ENCODE assay signal across 11 cellular contexts in the genomic region with DNA sequence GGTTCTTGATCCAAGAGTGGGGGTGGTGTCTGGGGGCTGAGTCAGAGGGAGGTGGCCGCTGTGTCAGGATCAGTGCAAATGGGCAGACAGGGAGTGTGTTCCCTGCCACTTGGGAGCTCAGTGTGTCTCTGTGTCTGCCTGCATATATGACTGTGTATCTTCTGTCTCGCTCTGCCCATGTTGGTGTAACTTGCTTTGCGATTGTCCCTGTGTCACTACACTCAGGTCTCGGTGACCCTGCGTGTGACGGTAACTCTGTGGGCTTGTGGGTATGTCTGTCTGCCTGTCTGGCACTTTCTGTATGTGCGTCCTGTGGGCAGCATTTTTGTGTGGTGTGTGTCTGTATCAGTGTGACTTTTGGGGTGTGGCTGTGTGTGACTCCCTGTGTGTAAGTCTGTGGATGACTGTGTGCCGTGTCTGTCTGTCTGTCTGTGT. TPM values are rescaled to one million over a fixed set of nuclear protein-coding genes. Genes with fewer than 3 reads are reported as not detected.
DNase-seq lines count a peak whose midpoint lies in the region; ATAC-seq and TF ChIP-seq lines count a peak whose summit lies in the region.
"Had no signal": no experiment of that assay in that cellular context is flagged by ENCODE, and none has a peak within 500 bp of the region (broad histone marks: within the 10 kb centered on the region; RNA-seq: fewer than 3 reads in every experiment).

No MANE protein-coding gene starts in this region.

- peaks cover 8% of the 10 kb centered on the region for H3K27me3 ChIP-seq in CD8-positive, alpha-beta memory T cell (ENCODE audit: insufficient read depth, low read length, poor library complexity, severe bottlenecking)
- H3K27me3 ChIP-seq in PC-9 (ENCODE audit: insufficient read depth, low read depth), result peaks cover 34% of the 10 kb centered on the region

- H3K27me3 Mint-ChIP-seq in CD8-positive, alpha-beta memory T cell, result peaks cover 9 to 17% of the 10 kb centered on the region in 2 donors
- H3K27me3 Mint-ChIP-seq in immature natural killer cell (ENCODE audit: low read depth in 3 of 3), result peaks cover 15 to 25% (median 15%) of the 10 kb centered on the region in 3 donors

- H3K9me2 ChIP-seq in PC-9 (ENCODE audit: insufficient read depth), result no peaks in the 10 kb centered on the region

- H3K36me3 Mint-ChIP-seq in CD8-positive, alpha-beta memory T cell, result no peaks in the 10 kb centered on the region
- H3K36me3 Mint-ChIP-seq in immature natural killer cell, result no peaks in the 10 kb centered on the region

- H3K9me3 ChIP-seq in CD8-positive, alpha-beta memory T cell (ENCODE audit: low read length), result no peaks in the 10 kb centered on the region
- no peaks in the 10 kb centered on the region for H3K9me3 ChIP-seq in PC-9 (ENCODE audit: insufficient read depth, low read depth)
- H3K9me3 ChIP-seq: adrenal gland, thoracic aorta had no signal

- 0 out of 2 replicates have a peak, but pooled peaks have one; percentile 19 for TF ChIP-seq CTCF in PC-9 (conservative IDR thresholded peaks at IDR 0.05)

- no peak overlapping the region for H3K27ac ChIP-seq in CD8-positive, alpha-beta memory T cell (ENCODE audit: low read depth, low read length)
- H3K27ac ChIP-seq in PC-9, result no peak overlapping the region
- H3K27ac ChIP-seq: adrenal gland, thoracic aorta had no signal

- H3K27ac Mint-ChIP-seq in CD8-positive, alpha-beta memory T cell, result peak overlapping the region in 7 of 8 donors; percentile 69 to 95 (median 85)
- peak overlapping the region in 5 of 6 donors; percentile 80 to 95 (median 84) for H3K27ac Mint-ChIP-seq in immature natural killer cell

- peak in 4 of 5 donors; percentile 49 to 88 (median 66) for DNase-seq in CD8-positive, alpha-beta memory T cell
- DNase-seq in PC-9 (no peak), immature natural killer cell (peak; percentile 74 to 82 (median 78))
- DNase-seq: adrenal gland, NCI-H226, small intestine had no signal

- no peak overlapping the region for H3K4me3 ChIP-seq in CD8-positive, alpha-beta memory T cell (ENCODE audit: low read length)
- no peak overlapping the region for H3K4me3 ChIP-seq in PC-9
- H3K4me3 ChIP-seq: adrenal gland, lung, thoracic aorta had no signal

- POLR2A ChIA-PET in CD8-positive, alpha-beta memory T cell (lab: Charles Lee), result interaction anchor here (0.7 to 2.3 kb wide), 3 partner anchors 9 to 64 kb away, joined by 3 to 14 read pairs (median 4); a partner anchor contains a TSS
- POLR2A ChIA-PET in PC-9 (lab: Charles Lee; ENCODE audit: unreplicated experiment), result interaction anchor here (0.6 kb wide), 1 partner anchor 1187 kb away, joined by 15 read pairs; no protein-coding TSS in a partner anchor

- ATAC-seq in GM18858 (IDR thresholded peaks at IDR 0.05; ENCODE audit: unreplicated experiment) (no peak), HG03354 (IDR thresholded peaks at IDR 0.05; ENCODE audit: poor library complexity, severe bottlenecking, unreplicated experiment) (no peak), GM19351 (IDR thresholded peaks at IDR 0.05; ENCODE audit: unreplicated experiment) (no peak)

- no peaks in the 10 kb centered on the region for H4K20me1 ChIP-seq in PC-9 (ENCODE audit: insufficient read depth)

- H3K4me1 Mint-ChIP-seq in CD8-positive, alpha-beta memory T cell, result peaks cover 38 to 55% (median 38%) of the 10 kb centered on the region in 3 donors
- H3K4me1 Mint-ChIP-seq in immature natural killer cell, result peaks cover 32 to 48% of the 10 kb centered on the region in 2 donors

- no peak overlapping the region for H2AFZ ChIP-seq in PC-9

- H3F3A ChIP-seq in PC-9 (ENCODE audit: insufficient read depth, low read depth), result peaks cover 7% of the 10 kb centered on the region; the same call in 1 of the 2 replicates

- H3K79me2 ChIP-seq in PC-9 (ENCODE audit: low read depth), result no peaks in the 10 kb centered on the region

- CTCF ChIA-PET in CD8-positive, alpha-beta memory T cell (lab: Charles Lee), result interaction anchor here (1.6 to 2.2 kb wide), 4 partner anchors 9 to 64 kb away, joined by 6 to 12 read pairs (median 9); no protein-coding TSS in a partner anchor
- CTCF ChIA-PET in PC-9 (lab: Charles Lee), result interaction anchor here (0.6 to 1.4 kb wide), 2 partner anchors 8 to 52 kb away, joined by 3 to 7 read pairs; a partner anchor contains a TSS

- intact Hi-C loops in PC-9 (cut with micrococcal nuclease; ENCODE audit: unreplicated experiment), result no loop called here

- H3K4me3 Mint-ChIP-seq in CD8-positive, alpha-beta memory T cell, result peak overlapping the region in 4 of 7 donors; percentile 25 to 63 (median 40)
- peak overlapping the region in 3 of 5 donors; percentile 2 to 37 (median 7) for H3K4me3 Mint-ChIP-seq in immature natural killer cell

- H3K4me2 ChIP-seq in PC-9, result no peak overlapping the region

- H3K9me3 Mint-ChIP-seq in CD8-positive, alpha-beta memory T cell, result peaks cover 0 to 1% (median 0%) of the 10 kb centered on the region in 5 donors
- H3K9me3 Mint-ChIP-seq in immature natural killer cell, result no peaks in the 10 kb centered on the region

- no TSS peak for BruUV-seq in PC-9 (replicated peaks; lab: Mats Ljungman, UMichigan)

- H3K4me1 ChIP-seq in CD8-positive, alpha-beta memory T cell (ENCODE audit: insufficient read depth, low read length), result peaks cover 39% of the 10 kb centered on the region
- no peaks in the 10 kb centered on the region for H3K4me1 ChIP-seq in PC-9 (replicated peaks; ENCODE audit: insufficient read depth)

- H3K36me3 ChIP-seq in CD8-positive, alpha-beta memory T cell (ENCODE audit: insufficient read depth, low read length), result no peaks in the 10 kb centered on the region
- H3K36me3 ChIP-seq in PC-9 (ENCODE audit: low read depth), result no peaks in the 10 kb centered on the region
- H3K36me3 ChIP-seq: adrenal gland, thoracic aorta had no signal

RNA-seq across cellular contexts. Expression of a gene that starts 8.2 kb away (rescaled TPM):
- 1 to 10 TPM; 1.3 to 1.4 TPM for total RNA-seq in CD8-positive, alpha-beta memory T cell
- not detected for polyA plus RNA-seq in CD8-positive, alpha-beta memory T cell
- 0.65 and 0.98 TPM in 2 replicates for total RNA-seq in PC-9 (2021)
- under 1 TPM in 1 of 3 donors, not detected in 2; 0.11 TPM for polyA plus RNA-seq in immature natural killer cell
- total RNA-seq: adrenal gland had no signal

RNA-seq across cellular contexts. Expression of a gene that starts 22.7 kb away (rescaled TPM):
- total RNA-seq in CD8-positive, alpha-beta memory T cell, result 10 to 100 TPM; 74.7 to 83.3 TPM
- 220 TPM for polyA plus RNA-seq in CD8-positive, alpha-beta memory T cell
- total RNA-seq in PC-9 (2021), result 110 and 188 TPM in 2 replicates
- polyA plus RNA-seq in immature natural killer cell, result 100 to 1,000 TPM; 263 to 375 (median 373) TPM

RNA-seq across cellular contexts. Expression of a gene that starts 53.4 kb away (rescaled TPM):
- 100 to 1,000 TPM; 295 to 312 TPM for total RNA-seq in CD8-positive, alpha-beta memory T cell
- polyA plus RNA-seq in CD8-positive, alpha-beta memory T cell, result 350 TPM
- 101 and 109 TPM in 2 replicates for total RNA-seq in PC-9 (2021)
- polyA plus RNA-seq in immature natural killer cell, result 100 to 1,000 TPM; 129 to 394 (median 156) TPM

RNA-seq across cellular contexts. Expression of a gene that starts 57.6 kb away (rescaled TPM):
- total RNA-seq in CD8-positive, alpha-beta memory T cell, result 1 to 10 TPM; 1.9 to 4.1 TPM
- 8.2 TPM for polyA plus RNA-seq in CD8-positive, alpha-beta memory T cell
- not detected in 2 replicates for total RNA-seq in PC-9 (2021)
- 1 to 10 TPM in 2 of 3 donors, under 1 TPM in 1; 0.29 to 5.9 (median 1.8) TPM for polyA plus RNA-seq in immature natural killer cell

RNA-seq across cellular contexts. Expression of a gene that starts 59.4 kb away (rescaled TPM):
- total RNA-seq in CD8-positive, alpha-beta memory T cell, result 1 to 10 TPM; 1.3 to 2.2 TPM
- 9.4 TPM for polyA plus RNA-seq in CD8-positive, alpha-beta memory T cell
- 0.33 and 0.59 TPM in 2 replicates for total RNA-seq in PC-9 (2021)
- 1 to 10 TPM; 4.1 to 8.3 (median 5.1) TPM for polyA plus RNA-seq in immature natural killer cell
- total RNA-seq: thoracic aorta had no signal

Comparison
In these comparisons a context has a peak if more than half of its experiments do, and no peak if none do; other contexts are left out.
1. DNase-seq: peak in CD8-positive, alpha-beta memory T cell (4 of 5) and immature natural killer cell (3 of 3); none in PC-9 (0 of 2).